Comparison of ENCODE assay signal across 27 cellular contexts in the genomic region with DNA sequence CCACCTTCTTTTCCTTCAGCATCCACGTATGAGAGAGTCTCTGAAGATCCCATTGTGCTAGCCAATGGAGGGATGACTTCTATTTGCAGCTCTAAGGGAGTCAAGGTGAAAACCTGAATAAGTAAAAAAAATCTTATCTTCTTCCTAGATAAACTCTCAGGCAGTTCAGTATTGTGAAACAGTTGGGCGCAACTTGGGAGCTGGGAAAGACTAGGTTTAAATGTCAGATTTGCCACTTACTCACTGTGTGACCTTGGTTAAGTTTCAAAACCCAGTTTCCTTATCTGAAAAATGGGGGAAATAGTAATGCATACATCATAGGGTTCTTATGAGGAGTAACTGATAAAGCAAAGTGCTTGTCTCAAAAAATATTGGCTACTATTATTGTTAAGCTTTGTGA.
"Had no signal": no experiment of that assay in that cellular context is flagged by ENCODE, and none has a peak within 500 bp of the region (broad histone marks: within the 10 kb centered on the region; RNA-seq: fewer than 3 reads in every experiment).

No MANE protein-coding gene starts in this region.

- H3K27ac ChIP-seq: ascending aorta, breast epithelium, cardiac muscle cell, epithelial cell of prostate, WERI-Rb-1 had no signal

- DNase-seq: activated B cell treated with CpG ODN at 0.5 μM for 24 hours; activated CD4-positive, alpha-beta T cell treated with anti-CD3 and anti-CD28 coated beads for 48 hours; activated CD4-positive, alpha-beta T cell treated with anti-CD3 and anti-CD28 coated beads, Interleukin-2, amount 50 U/mL, for 1 hour; activated CD4-positive, alpha-beta T cell treated with anti-CD3 and anti-CD28 coated beads, Interleukin-2, amount 50 U/mL, for 48 hours; activated CD8-positive, alpha-beta memory T cell treated with anti-CD3 and anti-CD28 coated beads for 24 hours; activated CD8-positive, alpha-beta T cell treated with anti-CD3 and anti-CD28 coated beads for 36 hours; activated effector memory CD4-positive, alpha-beta T cell treated with Interleukin-2 at 50 U/mL for 16 hours; activated gamma-delta T cell treated with Interleukin-2 at 50 U/mL for 16 hours; activated naive CD4-positive, alpha-beta T cell treated with anti-CD3 and anti-CD28 coated beads, Interleukin-2, amount 50 U/mL, for 16 hours; activated naive CD4-positive, alpha-beta T cell treated with Interleukin-2 at 50 U/mL for 16 hours; activated T-cell treated with anti-CD3 and anti-CD28 coated beads, Interleukin-2, amount 50 U/mL, for 4 hours; central memory CD4-positive, alpha-beta T cell; cerebellar nuclear complex; colonic mucosa; effector CD8-positive, alpha-beta T cell; foreskin melanocyte; head of caudate nucleus; T-helper 1 cell; T-helper 17 cell; T1000; WERI-Rb-1 had no signal

- H3K27me3 ChIP-seq: ascending aorta, breast epithelium, cardiac muscle cell, colonic mucosa had no signal

- ATAC-seq: activated CD4-positive, CD25-positive, alpha-beta regulatory T cell treated with anti-CD3 and anti-CD28 coated beads, Interleukin-2, amount 50 U/mL, for 24 hours; activated CD8-positive, alpha-beta T cell treated with anti-CD3 and anti-CD28 coated beads for 36 hours; activated T-cell treated with anti-CD3 and anti-CD28 coated beads, Interleukin-2, amount 50 U/mL, for 4 hours; activated T-helper 17 cell treated with anti-CD3 and anti-CD28 coated beads, Interleukin-2, amount 50 U/mL, for 72 hours; T-helper 17 cell had no signal

- H3K36me3 ChIP-seq: ascending aorta, breast epithelium, cardiac muscle cell, colonic mucosa, WERI-Rb-1 had no signal

- H3K4me1 ChIP-seq: breast epithelium, colonic mucosa had no signal

- H3K9me3 ChIP-seq: ascending aorta, breast epithelium, colonic mucosa had no signal

- H3K4me3 ChIP-seq: ascending aorta, breast epithelium, cardiac muscle cell, colonic mucosa had no signal
